Comparison of ENCODE assay signal across 11 cellular contexts in genomic region chr3:172154768-172155649, GRCh38.
DNase-seq lines count a peak whose midpoint lies in the region; ATAC-seq, FAIRE-seq and TF ChIP-seq lines count a peak whose summit lies in the region.
"Had no signal": no experiment of that assay in that cellular context is flagged by ENCODE, and none has a peak within 500 bp of the region (broad histone marks: within the 10 kb centered on the region; RNA-seq: fewer than 3 reads in every experiment).

No MANE protein-coding gene starts in this region.

- H3K9me3 ChIP-seq in adrenal gland (replicated peaks in 1 of 3) (no peaks in the 10 kb centered on the region), osteoblast (ENCODE audit: low read depth, low read length) (no peaks in the 10 kb centered on the region)

- TF ChIP-seq CTCF in adrenal gland (IDR thresholded peaks at IDR 0.05) (no peak), osteoblast (IDR thresholded peaks at IDR 0.05; ENCODE audit: extremely low read depth, low read depth, low read length) (no peak)

- no peak for TF ChIP-seq POLR2A in adrenal gland (IDR thresholded peaks at IDR 0.05)

- peaks cover 38 to 73% of the 10 kb centered on the region in 2 donors for H3K4me1 ChIP-seq in adrenal gland (replicated peaks in 1 of 2)
- peaks cover 66% of the 10 kb centered on the region for H3K4me1 ChIP-seq in osteoblast (ENCODE audit: insufficient read depth, low read length)

- no peak for DNase-seq in adrenal gland
- DNase-seq in osteoblast (ENCODE audit: insufficient read length, low spot score, missing footprints): no peak
- DNase-seq in GF-D8 (lab: John Stamatoyannopoulos, UW): no peak
- DNase-seq in stimulated activated naive CD4-positive, alpha-beta T cell (lab: John Stamatoyannopoulos, UW): no peak
- DNase-seq in HTR-8/SVneo (ENCODE audit: insufficient read length, low spot score): no peak
- no peak for DNase-seq in SK-N-DZ (ENCODE audit: low spot score)
- DNase-seq: activated CD4-positive, alpha-beta memory T cell treated with anti-CD3 and anti-CD28 coated beads, Interleukin-2, amount 10 ng/mL, durations not matched to agents 7 days and 5 days; MM.1S; stimulated activated CD4-positive, alpha-beta T cell treated with anti-CD3 and anti-CD28 coated beads, Interleukin-15, amount 100 ng/mL, for 24 hours had no signal

- H3K27me3 ChIP-seq in adrenal gland (no peaks in the 10 kb centered on the region), osteoblast (ENCODE audit: insufficient read depth, low read length) (no peaks in the 10 kb centered on the region)

- WGBS in adrenal gland, 4 donors: 90 to 95% (median 94%) methylated on average over 6 of the region's 6 CpGs

- H3K27ac ChIP-seq in adrenal gland (peak overlapping the region in 3 of 5 donors; percentile 14 to 93 (median 92)), osteoblast (ENCODE audit: low read depth, low read length) (peak overlapping the region; percentile 98)

- H3K79me2 ChIP-seq in osteoblast (ENCODE audit: insufficient read depth, low read length): peaks cover 94% of the 10 kb centered on the region

- H3K36me3 ChIP-seq in adrenal gland (replicated peaks in 1 of 2) (no peaks in the 10 kb centered on the region), osteoblast (ENCODE audit: insufficient read depth, low read length) (peaks cover 3% of the 10 kb centered on the region)

- ATAC-seq in GM18520 (IDR thresholded peaks at IDR 0.05; ENCODE audit: unreplicated experiment) (peak; percentile 74), HG02678 (IDR thresholded peaks at IDR 0.05; ENCODE audit: unreplicated experiment) (peak; percentile 75)

- no peak for FAIRE-seq in HTR-8/SVneo (lab: Jason Lieb, UNC)

- H2AFZ ChIP-seq in osteoblast (ENCODE audit: low read length): no peak overlapping the region

- H3K4me2 ChIP-seq in osteoblast (ENCODE audit: insufficient read depth, low read length): no peak overlapping the region

- H3K4me3 ChIP-seq in adrenal gland (no peak overlapping the region), osteoblast (ENCODE audit: insufficient read depth, low read length) (no peak overlapping the region)

- intact Hi-C loops in adrenal gland (cut with DNase I): no loop called here

- H4K20me1 ChIP-seq in osteoblast (ENCODE audit: insufficient read depth, low read length): peaks cover 39% of the 10 kb centered on the region
